Comparison of ENCODE assay signal across 11 cellular contexts in the genomic region with DNA sequence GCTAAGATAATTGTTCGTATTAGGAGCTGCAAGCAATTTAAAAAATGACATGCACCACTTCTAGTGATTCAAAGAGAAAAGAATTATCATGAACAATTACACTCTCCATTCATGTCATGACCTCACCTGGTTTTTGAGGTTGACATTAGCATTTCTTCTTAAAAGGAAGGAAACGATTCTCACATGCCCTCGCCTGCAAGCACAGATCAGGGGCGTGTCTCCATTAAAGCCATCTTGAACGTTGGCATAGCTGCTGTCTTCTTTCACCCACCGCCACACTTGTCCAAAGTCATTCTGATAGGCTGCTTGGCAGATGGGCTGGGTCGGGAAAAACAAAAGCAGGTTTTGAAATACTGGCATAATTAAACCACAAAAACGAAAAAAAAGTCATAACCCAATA. TPM values are rescaled to one million over a fixed set of nuclear protein-coding genes. Genes with fewer than 3 reads are reported as not detected.
DNase-seq lines count a peak whose midpoint lies in the region; TF ChIP-seq lines count a peak whose summit lies in the region.
"Had no signal": no experiment of that assay in that cellular context is flagged by ENCODE, and none has a peak within 500 bp of the region (broad histone marks: within the 10 kb centered on the region; RNA-seq: fewer than 3 reads in every experiment).

No MANE protein-coding gene starts in this region.

- peak overlapping the region; percentile 55 for H3K27ac Mint-ChIP-seq in T-helper 1 cell treated with Interleukin-12 subunit alpha and Interleukin-12 subunit beta and Interleukin-4 antibody, amounts not matched to agents 30 μg/mL and 1 μg/mL, for 36 hours
- no peak overlapping the region for H3K27ac Mint-ChIP-seq in glutamatergic neuron (ENCODE audit: unreplicated experiment)
- H3K27ac Mint-ChIP-seq: stimulated activated naive B cell treated with anti-CD40 and anti-IgM and Interleukin-4, amounts not matched to agents 10 μg/mL and 1 μg/mL and 100 μg/mL, for 72 hours had no signal

- no peak for TF ChIP-seq CTCF in glutamatergic neuron (IDR thresholded peaks at IDR 0.05; ENCODE audit: partially characterized antibody, unreplicated experiment)

- no peaks in the 10 kb centered on the region for H3K27me3 Mint-ChIP-seq in T-helper 1 cell treated with Interleukin-12 subunit alpha and Interleukin-12 subunit beta and Interleukin-4 antibody, amounts not matched to agents 30 μg/mL and 1 μg/mL, for 36 hours (ENCODE audit: low read depth)
- no peaks in the 10 kb centered on the region for H3K27me3 Mint-ChIP-seq in glutamatergic neuron (ENCODE audit: unreplicated experiment)
- H3K27me3 Mint-ChIP-seq: stimulated activated naive B cell treated with anti-CD40 and anti-IgM and Interleukin-4, amounts not matched to agents 10 μg/mL and 1 μg/mL and 100 μg/mL, for 72 hours had no signal

- H3K4me1 Mint-ChIP-seq in T-helper 1 cell treated with Interleukin-12 subunit alpha and Interleukin-12 subunit beta and Interleukin-4 antibody, amounts not matched to agents 30 μg/mL and 1 μg/mL, for 36 hours (ENCODE audit: low read depth) = peaks cover 51% of the 10 kb centered on the region
- no peaks in the 10 kb centered on the region for H3K4me1 Mint-ChIP-seq in glutamatergic neuron (ENCODE audit: low read depth, unreplicated experiment)
- H3K4me1 Mint-ChIP-seq: stimulated activated naive B cell treated with anti-CD40 and anti-IgM and Interleukin-4, amounts not matched to agents 10 μg/mL and 1 μg/mL and 100 μg/mL, for 72 hours had no signal

- no peaks in the 10 kb centered on the region for H3K9me3 Mint-ChIP-seq in T-helper 1 cell treated with Interleukin-12 subunit alpha and Interleukin-12 subunit beta and Interleukin-4 antibody, amounts not matched to agents 30 μg/mL and 1 μg/mL, for 36 hours
- H3K9me3 Mint-ChIP-seq in glutamatergic neuron (ENCODE audit: unreplicated experiment) = no peaks in the 10 kb centered on the region
- H3K9me3 Mint-ChIP-seq: stimulated activated naive B cell treated with anti-CD40 and anti-IgM and Interleukin-4, amounts not matched to agents 10 μg/mL and 1 μg/mL and 100 μg/mL, for 72 hours had no signal

- H3K4me3 Mint-ChIP-seq in T-helper 1 cell treated with Interleukin-12 subunit alpha and Interleukin-12 subunit beta and Interleukin-4 antibody, amounts not matched to agents 30 μg/mL and 1 μg/mL, for 36 hours = peak overlapping the region; percentile 7
- H3K4me3 Mint-ChIP-seq in glutamatergic neuron (ENCODE audit: unreplicated experiment) = no peak overlapping the region
- H3K4me3 Mint-ChIP-seq: stimulated activated naive B cell treated with anti-CD40 and anti-IgM and Interleukin-4, amounts not matched to agents 10 μg/mL and 1 μg/mL and 100 μg/mL, for 72 hours had no signal

- H3K36me3 Mint-ChIP-seq in T-helper 1 cell treated with Interleukin-12 subunit alpha and Interleukin-12 subunit beta and Interleukin-4 antibody, amounts not matched to agents 30 μg/mL and 1 μg/mL, for 36 hours (ENCODE audit: low read depth) = peaks cover 2% of the 10 kb centered on the region
- no peaks in the 10 kb centered on the region for H3K36me3 Mint-ChIP-seq in glutamatergic neuron (ENCODE audit: unreplicated experiment)
- H3K36me3 Mint-ChIP-seq: stimulated activated naive B cell treated with anti-CD40 and anti-IgM and Interleukin-4, amounts not matched to agents 10 μg/mL and 1 μg/mL and 100 μg/mL, for 72 hours had no signal

- DNase-seq in activated T-cell treated with anti-CD3 and anti-CD28 coated beads for 1 hour (ENCODE audit: low read depth) = peak; percentile 17
- peak; percentile 32 for DNase-seq in effector CD4-positive, alpha-beta T cell
- peak; percentile 52 for DNase-seq in stimulated activated CD8-positive, alpha-beta memory T cell treated with anti-CD3 and anti-CD28 coated beads, Interleukin-4, amount 100 ng/mL, for 48 hours
- DNase-seq in glutamatergic neuron = no peak
- no peak for DNase-seq in NCI-H2029 (lab: John Stamatoyannopoulos, UW)
- no peak for DNase-seq in NCI-H446 treated with DMSO at 0.1 percent for 48 hours (lab: John Stamatoyannopoulos, UW)
- DNase-seq: gastrocnemius medialis; NCI-H1105 treated with DMSO at 0.1 percent for 48 hours; stimulated activated naive B cell treated with anti-CD40 and anti-IgM and Interleukin-4, amounts not matched to agents 10 μg/mL and 1 μg/mL and 100 μg/mL, for 72 hours had no signal

RNA-seq across cellular contexts. Expression of a gene that starts 19.9 kb away (rescaled TPM):
- total RNA-seq in glutamatergic neuron (ENCODE audit: unreplicated experiment) = not detected
- total RNA-seq: dermis microvascular lymphatic vessel endothelial cell, gastrocnemius medialis had no signal

RNA-seq across cellular contexts. Expression of a gene that starts 29.2 kb away (rescaled TPM):
- total RNA-seq in glutamatergic neuron (ENCODE audit: unreplicated experiment) = not detected
- total RNA-seq: dermis microvascular lymphatic vessel endothelial cell, gastrocnemius medialis had no signal

RNA-seq across cellular contexts. Expression of a gene that starts 48.3 kb away (rescaled TPM):
- 4.4 TPM for total RNA-seq in glutamatergic neuron (ENCODE audit: unreplicated experiment)

Comparison
In these comparisons a context has a peak if more than half of its experiments do, and no peak if none do; other contexts are left out.
1. DNase-seq: peak in activated T-cell treated with anti-CD3 and anti-CD28 coated beads for 1 hour (single experiment), effector CD4-positive, alpha-beta T cell (single experiment) and stimulated activated CD8-positive, alpha-beta memory T cell treated with anti-CD3 and anti-CD28 coated beads, Interleukin-4, amount 100 ng/mL, for 48 hours (single experiment); none in glutamatergic neuron (single experiment), NCI-H2029 (single experiment) and NCI-H446 treated with DMSO at 0.1 percent for 48 hours (single experiment).